Comparison of ENCODE assay signal across 12 cellular contexts in genomic region chr15:74423443-74424257, GRCh38. TPM values are rescaled to one million over a fixed set of nuclear protein-coding genes. Genes with fewer than 3 reads are reported as not detected.
DNase-seq lines count a peak whose midpoint lies in the region; ATAC-seq and TF ChIP-seq lines count a peak whose summit lies in the region.
"Had no signal": no experiment of that assay in that cellular context is flagged by ENCODE, and none has a peak within 500 bp of the region (broad histone marks: within the 10 kb centered on the region; RNA-seq: fewer than 3 reads in every experiment).

No MANE protein-coding gene starts in this region.

- H3K27me3 ChIP-seq in stomach, result no peaks in the 10 kb centered on the region

- intact Hi-C loops in activated CD8-positive, alpha-beta T cell treated with anti-CD3 and anti-CD28 coated beads for 36 hours (cut with micrococcal nuclease), result no loop called here
- intact Hi-C loops in stomach (cut with DNase I; ENCODE audit: low total_unique reads), result no loop called here

- 73 to 85% (median 79%) methylated on average over 8 to 9 of the region's 9 CpGs for WGBS in stomach, 5 donors

- CTCF ChIA-PET in activated CD8-positive, alpha-beta T cell treated with anti-CD3 and anti-CD28 coated beads for 36 hours (lab: Charles Lee), result interaction anchor here (1.8 to 38.4 kb wide), 2 partner anchors 21 to 45 kb away, joined by 6 to 840 read pairs; no protein-coding TSS in a partner anchor

- H3K27me3 Mint-ChIP-seq in stimulated activated naive CD8-positive, alpha-beta T cell treated with anti-CD3 and anti-CD28 coated beads, Interleukin-15, Interleukin-2, amounts not matched to agents 100 ng/mL and 50 ng/mL, for 24 hours, result no peaks in the 10 kb centered on the region
- no peaks in the 10 kb centered on the region for H3K27me3 Mint-ChIP-seq in activated CD8-positive, alpha-beta T cell treated with anti-CD3 and anti-CD28 coated beads for 36 hours

- H3K36me3 ChIP-seq in stomach, result no peaks in the 10 kb centered on the region

- no peak for TF ChIP-seq POLR2A in stomach (IDR thresholded peaks at IDR 0.05)

- no peaks in the 10 kb centered on the region for H3K9me3 ChIP-seq in stomach

- H3K4me1 Mint-ChIP-seq in stimulated activated naive CD8-positive, alpha-beta T cell treated with anti-CD3 and anti-CD28 coated beads, Interleukin-15, Interleukin-2, amounts not matched to agents 100 ng/mL and 50 ng/mL, for 24 hours (ENCODE audit: low read depth), result peaks cover 94% of the 10 kb centered on the region
- H3K4me1 Mint-ChIP-seq in activated CD8-positive, alpha-beta T cell treated with anti-CD3 and anti-CD28 coated beads for 36 hours (ENCODE audit: low read depth), result peaks cover 81% of the 10 kb centered on the region

- no peak for TF ChIP-seq EP300 in stomach (IDR thresholded peaks at IDR 0.05)

- DNase-seq in stimulated activated naive CD8-positive, alpha-beta T cell treated with anti-CD3 and anti-CD28 coated beads, Interleukin-15, Interleukin-2, amounts not matched to agents 100 U/mL and 50 U/mL, for 24 hours, result no peak
- DNase-seq in activated CD8-positive, alpha-beta T cell treated with anti-CD3 and anti-CD28 coated beads for 36 hours, result no peak
- DNase-seq in kidney tubule cell (ENCODE audit: low spot score) (peak; percentile 86), stomach (no peak), HK-2 (ENCODE audit: unreplicated experiment) (no peak)
- DNase-seq in stimulated activated naive CD4-positive, alpha-beta T cell treated with Interleukin-2 at 50 U/mL for 16 hours (lab: John Stamatoyannopoulos, UW), result no peak
- DNase-seq: COR-L47, left colon, RPMI8226 had no signal

- peaks cover 0 to 32% (median 1%) of the 10 kb centered on the region in 4 donors for H3K4me1 ChIP-seq in stomach

- no peaks in the 10 kb centered on the region for H3K9me3 Mint-ChIP-seq in stimulated activated naive CD8-positive, alpha-beta T cell treated with anti-CD3 and anti-CD28 coated beads, Interleukin-15, Interleukin-2, amounts not matched to agents 100 ng/mL and 50 ng/mL, for 24 hours
- H3K9me3 Mint-ChIP-seq in activated CD8-positive, alpha-beta T cell treated with anti-CD3 and anti-CD28 coated beads for 36 hours, result no peaks in the 10 kb centered on the region

- no peak overlapping the region for H3K4me3 ChIP-seq in stomach

- peak overlapping the region; percentile 43 for H3K27ac Mint-ChIP-seq in stimulated activated naive CD8-positive, alpha-beta T cell treated with anti-CD3 and anti-CD28 coated beads, Interleukin-15, Interleukin-2, amounts not matched to agents 100 ng/mL and 50 ng/mL, for 24 hours
- H3K27ac Mint-ChIP-seq in activated CD8-positive, alpha-beta T cell treated with anti-CD3 and anti-CD28 coated beads for 36 hours, result peak overlapping the region; percentile 53

- no peak for ATAC-seq in stimulated activated naive CD8-positive, alpha-beta T cell treated with anti-CD3 and anti-CD28 coated beads, Interleukin-15, Interleukin-2, amounts not matched to agents 100 U/mL and 50 U/mL, for 24 hours
- ATAC-seq in activated CD8-positive, alpha-beta T cell treated with anti-CD3 and anti-CD28 coated beads for 36 hours, result no peak
- ATAC-seq in HG02763 (IDR thresholded peaks at IDR 0.05; ENCODE audit: unreplicated experiment), result no peak
- ATAC-seq: left colon had no signal

- H3K27ac ChIP-seq in stomach, result peak overlapping the region in 1 of 5 donors; percentile 5

- peak overlapping the region; percentile 25 for H3K4me3 Mint-ChIP-seq in stimulated activated naive CD8-positive, alpha-beta T cell treated with anti-CD3 and anti-CD28 coated beads, Interleukin-15, Interleukin-2, amounts not matched to agents 100 ng/mL and 50 ng/mL, for 24 hours
- no peak overlapping the region for H3K4me3 Mint-ChIP-seq in activated CD8-positive, alpha-beta T cell treated with anti-CD3 and anti-CD28 coated beads for 36 hours

- TF ChIP-seq CTCF in activated CD8-positive, alpha-beta T cell treated with anti-CD3 and anti-CD28 coated beads for 36 hours (IDR thresholded peaks at IDR 0.05), result no peak
- TF ChIP-seq CTCF in stomach (IDR thresholded peaks at IDR 0.05), result no peak

- POLR2A ChIA-PET in activated CD8-positive, alpha-beta T cell treated with anti-CD3 and anti-CD28 coated beads for 36 hours (lab: Charles Lee), result interaction anchor here (2.1 kb wide), 1 partner anchor 16 kb away, joined by 4 read pairs; no protein-coding TSS in a partner anchor

- H3K36me3 Mint-ChIP-seq in stimulated activated naive CD8-positive, alpha-beta T cell treated with anti-CD3 and anti-CD28 coated beads, Interleukin-15, Interleukin-2, amounts not matched to agents 100 ng/mL and 50 ng/mL, for 24 hours (ENCODE audit: low read depth), result peaks cover 80% of the 10 kb centered on the region
- H3K36me3 Mint-ChIP-seq in activated CD8-positive, alpha-beta T cell treated with anti-CD3 and anti-CD28 coated beads for 36 hours (ENCODE audit: low read depth), result peaks cover 41% of the 10 kb centered on the region

RNA-seq across cellular contexts. Expression of gene SEMA7A, which starts 10.1 kb away (rescaled TPM):
- total RNA-seq in activated CD8-positive, alpha-beta T cell treated with anti-CD3 and anti-CD28 coated beads for 36 hours, result 10 to 100 TPM; 62.4 TPM
- 1 to 10 TPM in 3 of 5 donors, not detected in 2; 1.3 to 2.9 (median 2.5) TPM for total RNA-seq in stomach
- 1 to 10 TPM in 2 of 3 donors, under 1 TPM in 1; 0.31 to 3.5 (median 1.7) TPM for polyA plus RNA-seq in stomach

RNA-seq across cellular contexts. Expression of gene UBL7, which starts 37.3 kb away (rescaled TPM):
- total RNA-seq in activated CD8-positive, alpha-beta T cell treated with anti-CD3 and anti-CD28 coated beads for 36 hours, result 10 to 100 TPM; 48.8 to 53.3 TPM
- 100 to 1,000 TPM in 1 of 5 donors, 10 to 100 TPM in 3, 1 to 10 TPM in 1; 2.0 to 131 (median 31.2) TPM for total RNA-seq in stomach
- polyA plus RNA-seq in stomach, result 10 to 100 TPM; 33.0 to 46.3 (median 38.5) TPM

RNA-seq across cellular contexts. Expression of gene CYP11A1, which starts 56.2 kb away (rescaled TPM):
- total RNA-seq in activated CD8-positive, alpha-beta T cell treated with anti-CD3 and anti-CD28 coated beads for 36 hours, result under 1 TPM; 0.29 to 0.31 TPM
- 1 to 10 TPM in 1 of 5 donors, not detected in 4; 3.9 TPM for total RNA-seq in stomach
- 10 to 100 TPM in 1 of 3 donors, 1 to 10 TPM in 2; 2.5 to 10.2 (median 4.5) TPM for polyA plus RNA-seq in stomach
- total RNA-seq: endothelial cell of umbilical vein had no signal

Comparison
In these comparisons a context has a peak if more than half of its experiments do, and no peak if none do; other contexts are left out.
1. RNA of gene SEMA7A, which starts 10.1 kb away (total RNA-seq): 62.4 TPM in activated CD8-positive, alpha-beta T cell treated with anti-CD3 and anti-CD28 coated beads for 36 hours; 1.3 to 2.9 TPM in stomach; every median in the first group is over 10 times any median in the second.